12 cellular contexts compared by ENCODE assay signal in the genomic region with DNA sequence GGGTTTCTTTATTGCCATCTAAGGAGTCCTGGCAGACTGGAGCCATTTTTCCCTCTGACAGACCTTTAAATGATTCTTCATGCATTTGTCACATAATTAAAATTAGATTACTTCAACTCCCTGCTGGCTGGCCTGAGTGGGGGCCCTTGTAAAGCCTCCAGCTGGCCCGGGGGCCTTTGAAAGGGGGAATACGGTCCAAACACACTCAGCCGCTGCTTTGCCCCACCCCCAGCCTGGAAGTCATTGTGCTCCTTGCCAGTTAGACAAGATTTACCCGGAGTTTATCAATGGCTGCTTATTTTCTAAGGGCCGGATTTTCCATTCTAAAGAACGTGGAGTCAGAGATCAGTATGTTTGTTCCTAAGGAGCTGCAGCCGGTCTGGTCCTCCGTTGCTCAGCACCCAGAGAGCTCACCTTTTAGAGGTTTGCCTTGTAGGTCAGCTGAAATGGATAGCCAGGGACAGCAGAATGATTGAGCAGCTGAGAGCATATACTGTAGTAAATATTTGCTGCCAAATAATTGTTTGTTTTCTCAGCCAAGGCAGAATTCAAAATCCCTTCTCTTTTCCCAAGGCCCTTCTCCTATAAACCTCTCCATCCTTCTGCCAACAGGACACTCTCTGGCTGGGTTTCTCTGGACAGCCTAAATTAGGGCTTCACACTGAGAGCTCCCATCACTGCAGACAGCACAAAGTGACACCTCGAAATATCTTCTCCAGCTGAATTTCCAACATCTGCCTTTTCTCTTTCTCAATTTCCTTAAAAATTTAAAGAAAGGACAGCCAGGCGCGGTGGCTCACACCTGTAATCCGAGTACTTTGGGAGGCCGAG.
DNase-seq lines count a peak whose midpoint lies in the region; ATAC-seq and TF ChIP-seq lines count a peak whose summit lies in the region.
"Had no signal": no experiment of that assay in that cellular context is flagged by ENCODE, and none has a peak within 500 bp of the region (broad histone marks: within the 10 kb centered on the region; RNA-seq: fewer than 3 reads in every experiment).

No MANE protein-coding gene starts in this region.

- H3K36me3 ChIP-seq in GM23338 (ENCODE audit: insufficient read depth): 0 out of 2 replicates have a peak, but pooled peaks cover 4% of the 10 kb centered on the region
- H3K36me3 ChIP-seq in WERI-Rb-1: no peaks in the 10 kb centered on the region
- no peaks in the 10 kb centered on the region for H3K36me3 ChIP-seq in left ventricle myocardium inferior
- no peaks in the 10 kb centered on the region for H3K36me3 ChIP-seq in psoas muscle (ENCODE audit: insufficient read depth in 1 of 2, low read depth in 1 of 2)
- no peaks in the 10 kb centered on the region for H3K36me3 ChIP-seq in brain microvascular endothelial cell (replicated peaks)
- H3K36me3 ChIP-seq: suprapubic skin had no signal

- intact Hi-C loops in left ventricle myocardium inferior (cut with micrococcal nuclease): no loop called here
- intact Hi-C loops in psoas muscle (cut with DNase I): loop anchor here (2.0 to 5.0 kb wide), 2 partner anchors 55 to 64 kb away; no protein-coding TSS in a partner anchor
- intact Hi-C loops in activated CD4-positive, alpha-beta memory T cell treated with anti-CD3 and anti-CD28 coated beads for 36 hours (cut with micrococcal nuclease): no loop called here

- H3K27ac ChIP-seq in GM23338 (ENCODE audit: low read depth) (no peak overlapping the region), WERI-Rb-1 (peak overlapping the region; percentile 17), left ventricle myocardium inferior (replicated peaks) (peak overlapping the region; percentile 73), psoas muscle (peak overlapping the region; percentile 89), brain microvascular endothelial cell (no peak overlapping the region)
- H3K27ac ChIP-seq: HL-60, suprapubic skin had no signal

- 15 to 24% (median 19%) methylated on average over 13 of the region's 13 CpGs for WGBS in psoas muscle, 3 donors

- H3K4me3 ChIP-seq in GM23338: no peak overlapping the region
- peak overlapping the region; percentile 14 for H3K4me3 ChIP-seq in WERI-Rb-1 (ENCODE audit: low read depth, low read length)
- peak overlapping the region; percentile 45 for H3K4me3 ChIP-seq in left ventricle myocardium inferior
- peak overlapping the region; percentile 26 for H3K4me3 ChIP-seq in psoas muscle
- H3K4me3 ChIP-seq in brain microvascular endothelial cell (ENCODE audit: low read depth, low read length): no peak overlapping the region
- H3K4me3 ChIP-seq: suprapubic skin had no signal

- H3K27me3 Mint-ChIP-seq in GM23338 (ENCODE audit: insufficient read depth, low read depth, poor library complexity): peaks cover 2% of the 10 kb centered on the region
- peaks cover 3% of the 10 kb centered on the region for H3K27me3 Mint-ChIP-seq in activated CD4-positive, alpha-beta memory T cell treated with anti-CD3 and anti-CD28 coated beads for 36 hours

- H3K27me3 ChIP-seq in GM23338 (ENCODE audit: insufficient read depth): no peaks in the 10 kb centered on the region
- no peaks in the 10 kb centered on the region for H3K27me3 ChIP-seq in WERI-Rb-1 (ENCODE audit: insufficient read depth, low read depth, severe bottlenecking)
- no peaks in the 10 kb centered on the region for H3K27me3 ChIP-seq in left ventricle myocardium inferior (ENCODE audit: low read depth)
- H3K27me3 ChIP-seq in psoas muscle (ENCODE audit: insufficient read depth in 3 of 3, low read length in 2 of 3): no peaks in the 10 kb centered on the region
- H3K27me3 ChIP-seq in brain microvascular endothelial cell (replicated peaks): no peaks in the 10 kb centered on the region
- H3K27me3 ChIP-seq: suprapubic skin had no signal

- no peak overlapping the region for H3K4me3 Mint-ChIP-seq in GM23338
- no peak overlapping the region for H3K4me3 Mint-ChIP-seq in activated CD4-positive, alpha-beta memory T cell treated with anti-CD3 and anti-CD28 coated beads for 36 hours
- H3K4me3 Mint-ChIP-seq: activated naive CD8-positive, alpha-beta T cell treated with anti-CD3 and anti-CD28 coated beads, Interleukin-2, amount 50 U/mL, for 24 hours had no signal

- no peak overlapping the region; the same call in 1 of the 2 replicates for H3K4me2 ChIP-seq in GM23338

- no peaks in the 10 kb centered on the region for H4K20me1 ChIP-seq in GM23338 (replicated peaks; ENCODE audit: insufficient read depth)

- no peaks in the 10 kb centered on the region; the same call in 2 of the 3 replicates for H3K4me1 Mint-ChIP-seq in GM23338
- no peaks in the 10 kb centered on the region for H3K4me1 Mint-ChIP-seq in activated CD4-positive, alpha-beta memory T cell treated with anti-CD3 and anti-CD28 coated beads for 36 hours (ENCODE audit: low read depth)
- H3K4me1 Mint-ChIP-seq: activated naive CD8-positive, alpha-beta T cell treated with anti-CD3 and anti-CD28 coated beads, Interleukin-2, amount 50 U/mL, for 24 hours had no signal

- ATAC-seq in GM23338 (no peak), psoas muscle (peak; percentile 60 to 81 (median 76)), HG03571 (IDR thresholded peaks at IDR 0.05; ENCODE audit: unreplicated experiment) (no peak)
- ATAC-seq: activated naive CD8-positive, alpha-beta T cell treated with anti-CD3 and anti-CD28 coated beads, Interleukin-2, amount 50 U/mL, for 24 hours had no signal

- no peaks in the 10 kb centered on the region for H3K79me2 ChIP-seq in GM23338 (replicated peaks; ENCODE audit: insufficient read depth)

- in situ Hi-C loops in brain microvascular endothelial cell (cut with HindIII; ENCODE audit: low pct_ligation_motif_present, low sequenced_read_pairs): no loop called here

- no peaks in the 10 kb centered on the region for H3F3A ChIP-seq in GM23338 (replicated peaks; ENCODE audit: low read depth)

- DNase-seq in GM23338 (ENCODE audit: low spot score): no peak
- DNase-seq in WERI-Rb-1: peak; percentile 49
- peak; percentile 25 for DNase-seq in left ventricle myocardium inferior
- DNase-seq in psoas muscle: peak; percentile 23 to 81
- DNase-seq in brain microvascular endothelial cell: no peak
- DNase-seq in activated CD4-positive, alpha-beta memory T cell treated with anti-CD3 and anti-CD28 coated beads for 36 hours: no peak
- DNase-seq in stimulated activated CD8-positive, alpha-beta memory T cell treated with anti-CD3 and anti-CD28 coated beads, Interleukin-4, amount 100 ng/mL, for 48 hours: no peak
- DNase-seq: activated naive CD8-positive, alpha-beta T cell treated with anti-CD3 and anti-CD28 coated beads, Interleukin-2, amount 50 U/mL, for 24 hours; NCI-H510A treated with DMSO at 0.1 percent for 48 hours had no signal

- H3K9me3 ChIP-seq in WERI-Rb-1 (ENCODE audit: severe bottlenecking) (peaks cover 10% of the 10 kb centered on the region), left ventricle myocardium inferior (replicated peaks) (peaks cover 14% of the 10 kb centered on the region), psoas muscle (peaks cover 10% of the 10 kb centered on the region)
- H3K9me3 ChIP-seq: suprapubic skin had no signal

- no peaks in the 10 kb centered on the region for H3K9me2 ChIP-seq in GM23338 (ENCODE audit: insufficient read depth)

- H3K36me3 Mint-ChIP-seq in GM23338 (ENCODE audit: low read depth): peaks cover 6% of the 10 kb centered on the region; the same call in 1 of the 3 replicates
- H3K36me3 Mint-ChIP-seq in activated CD4-positive, alpha-beta memory T cell treated with anti-CD3 and anti-CD28 coated beads for 36 hours: no peaks in the 10 kb centered on the region

- H3K4me1 ChIP-seq in GM23338 (ENCODE audit: insufficient read depth): no peaks in the 10 kb centered on the region
- peaks cover 20% of the 10 kb centered on the region for H3K4me1 ChIP-seq in left ventricle myocardium inferior
- peaks cover 16% of the 10 kb centered on the region for H3K4me1 ChIP-seq in psoas muscle
- H3K4me1 ChIP-seq: suprapubic skin had no signal

- peaks cover 18% of the 10 kb centered on the region for H3K9me3 Mint-ChIP-seq in GM23338
- H3K9me3 Mint-ChIP-seq in activated CD4-positive, alpha-beta memory T cell treated with anti-CD3 and anti-CD28 coated beads for 36 hours: no peaks in the 10 kb centered on the region

- POLR2A ChIA-PET in activated CD4-positive, alpha-beta memory T cell treated with anti-CD3 and anti-CD28 coated beads for 36 hours (lab: Charles Lee): no interaction called here

- TF ChIP-seq CTCF in GM23338 (conservative IDR thresholded peaks at IDR 0.05; ENCODE audit: low read depth in 2 of 2) (no peak), WERI-Rb-1 (IDR thresholded peaks at IDR 0.05; ENCODE audit: low read depth, low read length) (no peak), left ventricle myocardium inferior (IDR thresholded peaks at IDR 0.05; ENCODE audit: borderline replicate concordance) (no peak), psoas muscle (IDR thresholded peaks at IDR 0.05) (no peak), brain microvascular endothelial cell (IDR thresholded peaks at IDR 0.05; ENCODE audit: low read depth, low read length, missing control alignments) (no peak)

- CTCF ChIA-PET in activated CD4-positive, alpha-beta memory T cell treated with anti-CD3 and anti-CD28 coated beads for 36 hours (lab: Charles Lee): no interaction called here

- H2AFZ ChIP-seq in GM23338: peak overlapping the region; percentile 85; the same call in 1 of the 2 replicates

- no peak overlapping the region for H3K27ac Mint-ChIP-seq in GM23338
- no peak overlapping the region for H3K27ac Mint-ChIP-seq in activated CD4-positive, alpha-beta memory T cell treated with anti-CD3 and anti-CD28 coated beads for 36 hours
- H3K27ac Mint-ChIP-seq: activated naive CD8-positive, alpha-beta T cell treated with anti-CD3 and anti-CD28 coated beads, Interleukin-2, amount 50 U/mL, for 24 hours had no signal

TF ChIP-seq in GM23338, 12 proteins besides CTCF, POLR2A, EP300 and RAD21 (continues in another document):
- TF ChIP-seq ZNF114 (CRISPR knock-in tag; IDR thresholded peaks at IDR 0.05): no peak

Comparison
In these comparisons a context has a peak if more than half of its experiments do, and no peak if none do; other contexts are left out.
1. ATAC-seq: peak in psoas muscle (4 of 4); none in GM23338 (single experiment) and HG03571 (single experiment).
2. DNase-seq: peak in WERI-Rb-1 (single experiment), left ventricle myocardium inferior (single experiment) and psoas muscle (2 of 2); none in GM23338 (single experiment), brain microvascular endothelial cell (single experiment), activated CD4-positive, alpha-beta memory T cell treated with anti-CD3 and anti-CD28 coated beads for 36 hours (single experiment) and stimulated activated CD8-positive, alpha-beta memory T cell treated with anti-CD3 and anti-CD28 coated beads, Interleukin-4, amount 100 ng/mL, for 48 hours (single experiment).
3. H3K27ac ChIP-seq: peak in WERI-Rb-1 (single experiment), left ventricle myocardium inferior (single experiment) and psoas muscle (single experiment); none in GM23338 (single experiment) and brain microvascular endothelial cell (single experiment).
4. H3K4me3 ChIP-seq: peak in WERI-Rb-1 (single experiment), left ventricle myocardium inferior (single experiment) and psoas muscle (single experiment); none in GM23338 (single experiment) and brain microvascular endothelial cell (single experiment).
5. intact Hi-C loops: an anchor here in psoas muscle (2.0 to 5.0 kb wide); none called in left ventricle myocardium inferior and activated CD4-positive, alpha-beta memory T cell treated with anti-CD3 and anti-CD28 coated beads for 36 hours.